Comparison of ENCODE assay signal across 15 cellular contexts in genomic region chr12:69512820-69513219, GRCh38. TPM values are rescaled to one million over a fixed set of nuclear protein-coding genes. Genes with fewer than 3 reads are reported as not detected.
DNase-seq lines count a peak whose midpoint lies in the region; ATAC-seq, FAIRE-seq and TF ChIP-seq lines count a peak whose summit lies in the region.
"Had no signal": no experiment of that assay in that cellular context is flagged by ENCODE, and none has a peak within 500 bp of the region (broad histone marks: within the 10 kb centered on the region; RNA-seq: fewer than 3 reads in every experiment).

No MANE protein-coding gene starts in this region.

- H3K79me2 ChIP-seq in HepG2 (ENCODE audit: insufficient read depth, low read length) (peaks cover 90% of the 10 kb centered on the region), astrocyte (ENCODE audit: insufficient read depth, low read length) (peaks cover 95% of the 10 kb centered on the region)

- TF ChIP-seq EP300 in HepG2 (IDR thresholded peaks at IDR 0.05; ENCODE audit: low read depth in 2 of 2, low read length in 2 of 2) (no peak), HepG2 (CRISPR knock-in tag; IDR thresholded peaks at IDR 0.05; ENCODE audit: borderline replicate concordance) (no peak)

- no peak for TF ChIP-seq RAD21 in HepG2 (CRISPR knock-in tag; IDR thresholded peaks at IDR 0.05)

- in situ Hi-C loops in HepG2 (cut with HindIII; ENCODE audit: extremely low pct_ligation_motif_present, low pct_unique_long_range_greater_than_20kb): no loop called here

- no peaks in the 10 kb centered on the region for H3K36me3 Mint-ChIP-seq in astrocyte (ENCODE audit: low read depth, unreplicated experiment)

- POLR2A ChIA-PET in HepG2 (lab: Yijun Ruan, JAX): no interaction called here

- H3K27me3 ChIP-seq in HepG2 (ENCODE audit: control insufficient read depth in 1 of 2, insufficient read depth in 2 of 2, low read length in 2 of 2) (no peaks in the 10 kb centered on the region), right lobe of liver (no peaks in the 10 kb centered on the region), astrocyte (ENCODE audit: insufficient read depth, low read length) (no peaks in the 10 kb centered on the region)

- H2AFZ ChIP-seq in HepG2 (ENCODE audit: low read length): no peak overlapping the region
- H2AFZ ChIP-seq in astrocyte (ENCODE audit: low read depth, low read length): no peak overlapping the region

- H3K9ac ChIP-seq in HepG2 (ENCODE audit: insufficient read depth, low read depth, low read length) (no peak overlapping the region), astrocyte (ENCODE audit: low read length) (no peak overlapping the region)

- H3K4me1 Mint-ChIP-seq in astrocyte (ENCODE audit: low read depth, unreplicated experiment): peaks cover 66% of the 10 kb centered on the region

- peaks cover 0 to 4% of the 10 kb centered on the region in 2 experiments; a peak in 1 of 5 replicates for H3K36me3 ChIP-seq in HepG2 (replicated peaks in 1 of 2; ENCODE audit: control insufficient read depth in 1 of 2, insufficient read depth in 2 of 2, low read length in 2 of 2)
- H3K36me3 ChIP-seq in right lobe of liver: no peaks in the 10 kb centered on the region
- H3K36me3 ChIP-seq in astrocyte (ENCODE audit: insufficient read depth, low read length): peaks cover 5% of the 10 kb centered on the region

- H3K4me1 ChIP-seq in HepG2 (ENCODE audit: insufficient read depth, low read length): peaks cover 11% of the 10 kb centered on the region; the same call in 1 of the 2 replicates
- H3K4me1 ChIP-seq in right lobe of liver: peaks cover 0 to 11% (median 2%) of the 10 kb centered on the region in 4 donors
- peaks cover 43% of the 10 kb centered on the region for H3K4me1 ChIP-seq in astrocyte (ENCODE audit: insufficient read depth, low read length)

- H3K27me3 Mint-ChIP-seq in astrocyte (ENCODE audit: low read depth, unreplicated experiment): no peaks in the 10 kb centered on the region

- BruUV-seq in HepG2 (replicated peaks; lab: Mats Ljungman, UMichigan): no TSS peak

- no peak overlapping the region for H3K4me3 Mint-ChIP-seq in astrocyte (ENCODE audit: unreplicated experiment)

- ATAC-seq in HepG2 (no peak), right lobe of liver (no peak), GM19023 (IDR thresholded peaks at IDR 0.05; ENCODE audit: unreplicated experiment) (no peak), HG02840 (IDR thresholded peaks at IDR 0.05; ENCODE audit: low FRiP score, unreplicated experiment) (no peak)

- TF ChIP-seq CTCF in HepG2 (CRISPR knock-in tag; IDR thresholded peaks at IDR 0.05) (no peak), right lobe of liver (IDR thresholded peaks at IDR 0.05) (no peak), astrocyte (IDR thresholded peaks at IDR 0.05; ENCODE audit: insufficient read depth, low read depth, low read length) (no peak)

- H3K4me3 ChIP-seq in HepG2 (replicated peaks in 1 of 3; ENCODE audit: insufficient read depth in 1 of 3, low read depth in 2 of 3, low read length in 3 of 3) (no peak overlapping the region), right lobe of liver (no peak overlapping the region), astrocyte (ENCODE audit: insufficient read depth, low read depth, low read length) (no peak overlapping the region)

- no peak for FAIRE-seq in HepG2 (lab: Jason Lieb, UNC)
- FAIRE-seq in astrocyte (lab: Jason Lieb, UNC): no peak
- FAIRE-seq: A204.1 had no signal

- H3K4me2 ChIP-seq in HepG2 (ENCODE audit: low read depth, low read length): no peak overlapping the region
- peak overlapping the region; percentile 27 for H3K4me2 ChIP-seq in astrocyte (ENCODE audit: low read length)

- no peak for TF ChIP-seq POLR2A in HepG2 (IDR thresholded peaks at IDR 0.05; ENCODE audit: insufficient read depth in 1 of 2, low read depth in 2 of 2, low read length in 2 of 2)
- no peak for TF ChIP-seq POLR2A in right lobe of liver (IDR thresholded peaks at IDR 0.05)

- H3K27ac ChIP-seq in HepG2 (ENCODE audit: extremely low read length, insufficient read depth, low read length): no peak overlapping the region
- no peak overlapping the region for H3K27ac ChIP-seq in right lobe of liver
- H3K27ac ChIP-seq in astrocyte (ENCODE audit: low read depth, low read length): peak overlapping the region; percentile 41

- H4K20me1 ChIP-seq in HepG2 (ENCODE audit: insufficient read depth, low read length) (peaks cover 13% of the 10 kb centered on the region), astrocyte (ENCODE audit: insufficient read depth, low read length) (peaks cover 29% of the 10 kb centered on the region)

- intact Hi-C loops in HepG2 (cut with micrococcal nuclease; ENCODE audit: unreplicated experiment) (no loop called here), right lobe of liver (cut with DNase I) (no loop called here)

- WGBS in HepG2 (ENCODE audit: low lambda C conversion rate): 93% methylated on average over 2 of the region's 2 CpGs
- 78% methylated on average over 2 of the region's 2 CpGs for WGBS in right lobe of liver (ENCODE audit: insufficient coverage, low coverage, low lambda C conversion rate, missing lambda C conversion rate)

- H3K9me3 Mint-ChIP-seq in astrocyte (ENCODE audit: unreplicated experiment): no peaks in the 10 kb centered on the region

- no peaks in the 10 kb centered on the region for H3K9me3 ChIP-seq in HepG2 (ENCODE audit: low read length)
- no peaks in the 10 kb centered on the region for H3K9me3 ChIP-seq in right lobe of liver
- no peaks in the 10 kb centered on the region for H3K9me3 ChIP-seq in astrocyte (ENCODE audit: insufficient read depth, low read depth, low read length)

- H3K27ac Mint-ChIP-seq in astrocyte (ENCODE audit: unreplicated experiment): no peak overlapping the region

- DNase-seq in HepG2 (ENCODE audit: low spot score) (no peak), right lobe of liver (no peak), astrocyte (ENCODE audit: low read depth) (no peak), iris pigment epithelial cell (ENCODE audit: low read depth) (peak; percentile 88), NCI-H69 (lab: John Stamatoyannopoulos, UW) (no peak), COR-L47 (lab: John Stamatoyannopoulos, UW) (no peak)
- DNase-seq: DMS153, NCI-H1105, NCI-H1930, NCI-H2171, NCI-H510A, SIG-M5 had no signal

- CTCF ChIA-PET in HepG2 (lab: Yijun Ruan, JAX; ENCODE audit: low intra/inter-chr PET ratio, low total read pairs): no interaction called here

TF ChIP-seq in HepG2, 621 proteins besides CTCF, POLR2A, EP300 and RAD21:
- no peak for TF ChIP-seq ZNF253 (CRISPR knock-in tag; IDR thresholded peaks at IDR 0.05; ENCODE audit: borderline replicate concordance)
- TF ChIP-seq ATF7 (IDR thresholded peaks at IDR 0.05): 0 out of 2 replicates have a peak, but pooled peaks have one; percentile 16
- TF ChIP-seq ATF7 (CRISPR knock-in tag; IDR thresholded peaks at IDR 0.05): no peak
TF ChIP-seq in HepG2: peak in this region for 1.

RNA-seq across cellular contexts. Expression of gene FRS2, which starts 42.6 kb away (rescaled TPM):
- total RNA-seq in HepG2 (2016; rRNA removed; fragmentation: Illumina TruSeq; extraction: Trizol): 16.8 and 31.4 TPM in 2 replicates
- 4.7 and 5.6 TPM in 2 replicates for total RNA-seq in HepG2 (2016; cell fraction: cytosol; rRNA removed; fragmentation: Illumina TruSeq; extraction: Trizol; ENCODE audit: low read depth)
- 16.4 and 31.5 TPM in 2 replicates for total RNA-seq in HepG2 (2016; cell fraction: insoluble cytoplasmic fraction; rRNA removed; fragmentation: Illumina TruSeq; extraction: Trizol)
- total RNA-seq in HepG2 (2016; cell fraction: membrane; rRNA removed; fragmentation: Illumina TruSeq; extraction: Trizol): 22.4 and 22.5 TPM in 2 replicates
- 28.4 and 31.2 TPM in 2 replicates for total RNA-seq in HepG2 (2016; cell fraction: nucleus; rRNA removed; fragmentation: Illumina TruSeq; extraction: Trizol)
- polyA plus RNA-seq in HepG2 (2011; rRNA removed): 6.9 and 8.3 TPM in 2 replicates
- polyA plus RNA-seq in HepG2 (2011; cell fraction: cytosol; rRNA removed): 4.1 and 5.5 TPM in 2 replicates
- polyA plus RNA-seq in HepG2 (2011; cell fraction: nucleus; rRNA removed): 6.9 and 7.2 TPM in 2 replicates
- polyA plus RNA-seq in HepG2 (2012): 6.1 and 7.0 TPM in 2 replicates
- 1.2 TPM in 2 replicates for polyA plus RNA-seq in HepG2 (2016; cell fraction: cytosol; fragmentation: Illumina TruSeq; extraction: Trizol; ENCODE audit: low read depth)
- polyA plus RNA-seq in HepG2 (2016; cell fraction: insoluble cytoplasmic fraction; fragmentation: Illumina TruSeq; extraction: Trizol; ENCODE audit: low read depth): 14.7 and 15.8 TPM in 2 replicates
- polyA plus RNA-seq in HepG2 (2016; cell fraction: membrane; fragmentation: Illumina TruSeq; extraction: Trizol; ENCODE audit: low read depth): 5.8 and 7.6 TPM in 2 replicates
- 17.3 and 19.7 TPM in 2 replicates for polyA plus RNA-seq in HepG2 (2016; cell fraction: nucleus; fragmentation: Illumina TruSeq; extraction: Trizol; ENCODE audit: insufficient read depth, low read depth)
- 11.2 and 18.2 TPM in 2 replicates for polyA minus RNA-seq in HepG2 (2011; rRNA and poly(A)+ RNA removed; ENCODE audit: low replicate concordance)
- polyA minus RNA-seq in HepG2 (2011; cell fraction: cytosol; rRNA and poly(A)+ RNA removed): 10.3 and 13.9 TPM in 2 replicates
- polyA minus RNA-seq in HepG2 (2011; cell fraction: nucleus; rRNA and poly(A)+ RNA removed): 43.4 and 53.3 TPM in 2 replicates
- total RNA-seq in right lobe of liver: 10 to 100 TPM; 13.8 to 27.8 (median 15.8) TPM
- 54.1 and 60.9 TPM in 2 replicates for total RNA-seq in astrocyte
